Comparison of ENCODE assay signal across 15 cellular contexts in genomic region chr1:35502242-35502641, GRCh38.
"Had no signal": no experiment of that assay in that cellular context is flagged by ENCODE, and none has a peak within 500 bp of the region (broad histone marks: within the 10 kb centered on the region; RNA-seq: fewer than 3 reads in every experiment).

No MANE protein-coding gene starts in this region.

- H3K4me3 Mint-ChIP-seq: endodermal cell, natural killer cell, neural progenitor cell had no signal

- H3K4me2 ChIP-seq: neural progenitor cell had no signal

- DNase-seq: colonic mucosa; dermis blood vessel endothelial cell; endodermal cell; erythroblast; foreskin keratinocyte; natural killer cell; nucleus accumbens; ovary; small intestine; stimulated activated CD4-positive, alpha-beta T cell treated with anti-CD3 and anti-CD28 coated beads, Interleukin-2, amount 100 ng/mL, for 48 hours; stimulated activated naive CD4-positive, alpha-beta T cell treated with Interleukin-2 at 50 U/mL for 16 hours; trophoblast cell had no signal

- H3K9ac ChIP-seq: neural progenitor cell had no signal

- H2AFZ ChIP-seq: neural progenitor cell had no signal

- H3K27ac ChIP-seq: colonic mucosa, foreskin keratinocyte, neural progenitor cell, ovary, right atrium auricular region had no signal

- H3K27me3 ChIP-seq: colonic mucosa, foreskin keratinocyte, neural progenitor cell, ovary, right atrium auricular region had no signal

- H3K27ac Mint-ChIP-seq: endodermal cell, neural progenitor cell had no signal

- H3K4me1 ChIP-seq: colonic mucosa, foreskin keratinocyte had no signal

- H3K36me3 Mint-ChIP-seq: natural killer cell had no signal

- H3K36me3 ChIP-seq: colonic mucosa, neural progenitor cell, ovary, right atrium auricular region had no signal

- H3K9me3 ChIP-seq: colonic mucosa, ovary, right atrium auricular region had no signal

- H3K4me3 ChIP-seq: colonic mucosa, neural progenitor cell, ovary, right atrium auricular region had no signal

- FAIRE-seq: endothelial cell of umbilical vein, small intestine had no signal

- H3K9me3 Mint-ChIP-seq: endodermal cell, natural killer cell, neural progenitor cell had no signal

- ATAC-seq: foreskin keratinocyte, natural killer cell had no signal
